In the genomic region with DNA sequence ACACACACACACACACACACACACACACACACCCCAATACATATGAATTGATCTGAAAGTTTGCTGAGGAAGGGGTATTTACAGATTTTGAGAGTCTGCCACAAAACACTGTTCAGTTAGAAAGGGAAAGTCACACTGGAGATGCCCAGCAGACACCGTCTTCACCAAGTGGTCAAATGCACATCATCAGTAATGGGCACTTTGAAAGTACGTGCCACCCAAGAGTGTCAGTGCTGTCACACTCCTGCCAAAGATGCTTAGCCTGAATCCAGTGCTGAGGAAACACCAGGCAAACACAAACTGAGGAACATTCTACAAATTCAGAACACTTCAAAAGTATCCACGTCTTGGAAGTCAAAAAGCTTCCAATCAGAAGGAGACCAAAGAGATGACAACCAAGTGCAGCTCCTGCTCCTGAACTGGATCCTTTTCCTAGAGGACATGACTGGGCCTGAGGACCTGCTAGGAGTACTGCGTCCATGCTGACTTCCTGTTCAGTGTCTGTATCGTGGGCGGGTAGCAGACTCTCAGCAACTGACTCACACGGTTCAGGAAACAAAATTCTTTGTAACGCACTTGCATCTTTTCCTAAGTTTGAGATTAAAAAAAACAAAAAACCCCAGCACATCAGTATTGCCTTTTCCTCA, we compare ENCODE assay signal across 8 cellular contexts. TPM values are rescaled to one million over a fixed set of nuclear protein-coding genes. Genes with fewer than 3 reads are reported as not detected.
A peak's percentile ranks its signal among the peaks of the same experiment; 100 is the strongest.
DNase-seq lines count a peak whose midpoint lies in the region; ATAC-seq, FAIRE-seq and TF ChIP-seq lines count a peak whose summit lies in the region.

No MANE protein-coding gene starts in this region.

- no peak for ATAC-seq in activated CD8-positive, alpha-beta T cell treated with anti-CD3 and anti-CD28 coated beads, Interleukin-2, amount 10 ng/mL, durations not matched to agents 7 days and 5 days
- no peak for ATAC-seq in HG02623 (IDR thresholded peaks at IDR 0.05; ENCODE audit: unreplicated experiment)

- TF ChIP-seq EP300 in ovary (IDR thresholded peaks at IDR 0.05), result no peak

- H3K27me3 ChIP-seq in ovary, result no peaks in the 10 kb centered on the region

- 41 to 61% (median 50%) methylated on average over 8 of the region's 8 CpGs for WGBS in ovary, 3 donors

- CTCF ChIA-PET in HEK293 (lab: Yijun Ruan, JAX), result interaction anchor here (0.6 kb wide), 2 partner anchors 32 to 122 kb away, joined by 3 to 5 read pairs; no protein-coding TSS in a partner anchor
- CTCF ChIA-PET in activated CD8-positive, alpha-beta T cell treated with anti-CD3 and anti-CD28 coated beads, Interleukin-2, amount 10 ng/mL, durations not matched to agents 7 days and 5 days (lab: Charles Lee), result no interaction called here

- peaks cover 39% of the 10 kb centered on the region for H3K36me3 Mint-ChIP-seq in activated CD8-positive, alpha-beta T cell treated with anti-CD3 and anti-CD28 coated beads, Interleukin-2, amount 10 ng/mL, durations not matched to agents 7 days and 5 days (ENCODE audit: low read depth)

- H3K4me1 ChIP-seq in HEK293 (ENCODE audit: control insufficient read depth, insufficient read depth, low read length), result no peaks in the 10 kb centered on the region
- H3K4me1 ChIP-seq in ovary (ENCODE audit: insufficient read depth), result peaks cover 2% of the 10 kb centered on the region

- no peak for DNase-seq in activated CD8-positive, alpha-beta T cell treated with anti-CD3 and anti-CD28 coated beads, Interleukin-2, amount 10 ng/mL, durations not matched to agents 7 days and 5 days
- DNase-seq in fibroblast of the aortic adventitia (ENCODE audit: low read depth), result peak; percentile 49
- peak in 2 of 3 donors; percentile 15 to 37 for DNase-seq in stimulated activated CD4-positive, alpha-beta T cell treated with anti-CD3 and anti-CD28 coated beads, Interleukin-12 subunit alpha, Interleukin-12 subunit beta, amount 100 ng/mL, for 48 hours (ENCODE audit: low read depth in 2 of 3, low spot score in 1 of 3)
- no peak for DNase-seq in D721Med (ENCODE audit: insufficient read length, low spot score)
- DNase-seq in ovary, result no peak
- no peak for DNase-seq in globus pallidus (ENCODE audit: low spot score)

- no peak overlapping the region for H3K4me3 ChIP-seq in HEK293 (ENCODE audit: low read depth, low read length)
- no peak overlapping the region for H3K4me3 ChIP-seq in fibroblast of the aortic adventitia (ENCODE audit: low read depth, low read length)
- no peak overlapping the region for H3K4me3 ChIP-seq in ovary

- no peaks in the 10 kb centered on the region for H3K9me3 Mint-ChIP-seq in activated CD8-positive, alpha-beta T cell treated with anti-CD3 and anti-CD28 coated beads, Interleukin-2, amount 10 ng/mL, durations not matched to agents 7 days and 5 days (ENCODE audit: insufficient read depth)

- intact Hi-C loops in ovary (cut with DNase I), result no loop called here

- TF ChIP-seq CTCF in HEK293 (tag by site-specific recombination; IDR thresholded peaks at IDR 0.05), result no peak
- TF ChIP-seq CTCF in fibroblast of the aortic adventitia (IDR thresholded peaks at IDR 0.05; ENCODE audit: insufficient read depth, low read length), result no peak
- no peak for TF ChIP-seq CTCF in D721Med (IDR thresholded peaks at IDR 0.05; ENCODE audit: insufficient read depth, missing control alignments)
- no peak for TF ChIP-seq CTCF in ovary (IDR thresholded peaks at IDR 0.05)

- TF ChIP-seq POLR2A in ovary (IDR thresholded peaks at IDR 0.05), result no peak

- H3K9me3 ChIP-seq in HEK293 (ENCODE audit: control insufficient read depth, insufficient read depth, low read depth, low read length) (no peaks in the 10 kb centered on the region), ovary (no peaks in the 10 kb centered on the region)

- no peak overlapping the region for H3K27ac ChIP-seq in HEK293 (ENCODE audit: extremely low read depth, low read depth, low read length)
- H3K27ac ChIP-seq in ovary, result no peak overlapping the region

- peak overlapping the region; percentile 22 for H3K27ac Mint-ChIP-seq in activated CD8-positive, alpha-beta T cell treated with anti-CD3 and anti-CD28 coated beads, Interleukin-2, amount 10 ng/mL, durations not matched to agents 7 days and 5 days

- no peak for FAIRE-seq in D721Med (lab: Jason Lieb, UNC)

- peaks cover 8% of the 10 kb centered on the region for H3K4me1 Mint-ChIP-seq in activated CD8-positive, alpha-beta T cell treated with anti-CD3 and anti-CD28 coated beads, Interleukin-2, amount 10 ng/mL, durations not matched to agents 7 days and 5 days (ENCODE audit: low read depth)

- H3K27me3 Mint-ChIP-seq in activated CD8-positive, alpha-beta T cell treated with anti-CD3 and anti-CD28 coated beads, Interleukin-2, amount 10 ng/mL, durations not matched to agents 7 days and 5 days (ENCODE audit: low read depth), result no peaks in the 10 kb centered on the region

- H3K4me3 Mint-ChIP-seq in activated CD8-positive, alpha-beta T cell treated with anti-CD3 and anti-CD28 coated beads, Interleukin-2, amount 10 ng/mL, durations not matched to agents 7 days and 5 days, result no peak overlapping the region

- POLR2A ChIA-PET in HEK293 (lab: Yijun Ruan, JAX), result interaction anchor here (1.1 kb wide), 1 partner anchor 12 kb away, joined by 3 read pairs; no protein-coding TSS in a partner anchor
- POLR2A ChIA-PET in activated CD8-positive, alpha-beta T cell treated with anti-CD3 and anti-CD28 coated beads, Interleukin-2, amount 10 ng/mL, durations not matched to agents 7 days and 5 days (lab: Charles Lee), result interaction anchor here (2.4 kb wide), 1 partner anchor 9 kb away, joined by 7 read pairs; no protein-coding TSS in a partner anchor

- H3K36me3 ChIP-seq in HEK293 (ENCODE audit: control insufficient read depth in 2 of 2, insufficient read depth in 1 of 2, low read length in 2 of 2), result peaks cover 21 to 88% of the 10 kb centered on the region in 2 experiments
- H3K36me3 ChIP-seq in ovary, result no peaks in the 10 kb centered on the region

TF ChIP-seq in HEK293, 187 proteins besides CTCF, POLR2A, EP300 and RAD21:
- TF ChIP-seq, protein P1, sequence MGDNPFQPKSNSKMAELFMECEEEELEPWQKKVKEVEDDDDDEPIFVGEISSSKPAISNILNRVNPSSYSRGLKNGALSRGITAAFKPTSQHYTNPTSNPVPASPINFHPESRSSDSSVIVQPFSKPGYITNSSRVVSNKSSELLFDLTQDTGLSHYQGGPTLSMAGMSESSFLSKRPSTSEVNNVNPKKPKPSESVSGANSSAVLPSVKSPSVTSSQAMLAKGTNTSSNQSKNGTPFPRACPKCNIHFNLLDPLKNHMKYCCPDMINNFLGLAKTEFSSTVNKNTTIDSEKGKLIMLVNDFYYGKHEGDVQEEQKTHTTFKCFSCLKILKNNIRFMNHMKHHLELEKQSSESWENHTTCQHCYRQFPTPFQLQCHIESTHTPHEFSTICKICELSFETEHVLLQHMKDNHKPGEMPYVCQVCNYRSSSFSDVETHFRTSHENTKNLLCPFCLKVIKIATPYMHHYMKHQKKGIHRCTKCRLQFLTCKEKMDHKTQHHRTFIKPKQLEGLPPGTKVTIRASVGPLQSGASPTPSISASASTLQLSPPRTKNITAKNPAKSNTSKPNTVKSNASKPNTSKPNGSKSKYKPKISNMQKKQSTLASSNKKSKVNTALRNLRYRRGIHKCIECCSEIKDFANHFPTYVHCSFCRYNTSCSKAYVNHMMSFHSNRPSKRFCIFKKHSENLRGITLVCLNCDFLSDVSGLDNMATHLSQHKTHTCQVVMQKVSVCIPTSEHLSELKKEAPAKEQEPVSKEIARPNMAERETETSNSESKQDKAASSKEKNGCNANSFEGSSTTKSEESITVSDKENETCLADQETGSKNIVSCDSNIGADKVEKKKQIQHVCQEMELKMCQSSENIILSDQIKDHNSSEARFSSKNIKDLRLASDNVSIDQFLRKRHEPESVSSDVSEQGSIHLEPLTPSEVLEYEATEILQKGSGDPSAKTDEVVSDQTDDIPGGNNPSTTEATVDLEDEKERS (tag by site-specific recombination; IDR thresholded peaks at IDR 0.05), result no peak
- TF ChIP-seq ZNF473 (tag by site-specific recombination; IDR thresholded peaks at IDR 0.05) (no peak), ZNF416 (tag by site-specific recombination; IDR thresholded peaks at IDR 0.05) (no peak), ZNF548 (tag by site-specific recombination; IDR thresholded peaks at IDR 0.05) (no peak), ZFHX2 (tag by site-specific recombination; conservative IDR thresholded peaks at IDR 0.05) (peak; percentile 38), ZNF10 (tag by site-specific recombination; IDR thresholded peaks at IDR 0.05) (no peak)
- TF ChIP-seq, protein P2, sequence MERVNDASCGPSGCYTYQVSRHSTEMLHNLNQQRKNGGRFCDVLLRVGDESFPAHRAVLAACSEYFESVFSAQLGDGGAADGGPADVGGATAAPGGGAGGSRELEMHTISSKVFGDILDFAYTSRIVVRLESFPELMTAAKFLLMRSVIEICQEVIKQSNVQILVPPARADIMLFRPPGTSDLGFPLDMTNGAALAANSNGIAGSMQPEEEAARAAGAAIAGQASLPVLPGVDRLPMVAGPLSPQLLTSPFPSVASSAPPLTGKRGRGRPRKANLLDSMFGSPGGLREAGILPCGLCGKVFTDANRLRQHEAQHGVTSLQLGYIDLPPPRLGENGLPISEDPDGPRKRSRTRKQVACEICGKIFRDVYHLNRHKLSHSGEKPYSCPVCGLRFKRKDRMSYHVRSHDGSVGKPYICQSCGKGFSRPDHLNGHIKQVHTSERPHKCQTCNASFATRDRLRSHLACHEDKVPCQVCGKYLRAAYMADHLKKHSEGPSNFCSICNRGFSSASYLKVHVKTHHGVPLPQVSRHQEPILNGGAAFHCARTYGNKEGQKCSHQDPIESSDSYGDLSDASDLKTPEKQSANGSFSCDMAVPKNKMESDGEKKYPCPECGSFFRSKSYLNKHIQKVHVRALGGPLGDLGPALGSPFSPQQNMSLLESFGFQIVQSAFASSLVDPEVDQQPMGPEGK (tag by site-specific recombination; IDR thresholded peaks at IDR 0.05), result no peak

RNA-seq across cellular contexts. Expression of a gene that starts 18.6 kb away (rescaled TPM):
- total RNA-seq in activated CD8-positive, alpha-beta T cell treated with anti-CD3 and anti-CD28 coated beads, Interleukin-2, amount 10 ng/mL, durations not matched to agents 7 days and 5 days, result 10 to 100 TPM; 83.5 to 88.9 TPM
- 120 and 154 TPM in 2 replicates for total RNA-seq in fibroblast of the aortic adventitia (ENCODE audit: low replicate concordance)
- 10 to 100 TPM; 32.3 to 79.0 (median 65.0) TPM for total RNA-seq in ovary
- polyA plus RNA-seq in ovary, result 100 to 1,000 TPM; 113 to 212 TPM

RNA-seq across cellular contexts. Expression of a gene that starts 56.8 kb away (rescaled TPM):
- 10 to 100 TPM; 22.1 to 23.5 TPM for total RNA-seq in activated CD8-positive, alpha-beta T cell treated with anti-CD3 and anti-CD28 coated beads, Interleukin-2, amount 10 ng/mL, durations not matched to agents 7 days and 5 days
- total RNA-seq in fibroblast of the aortic adventitia (ENCODE audit: low replicate concordance), result 11.2 and 21.0 TPM in 2 replicates
- total RNA-seq in ovary, result 10 to 100 TPM in 6 of 7 donors, 1 to 10 TPM in 1; 9.9 to 28.5 (median 16.3) TPM
- polyA plus RNA-seq in ovary, result 1 to 10 TPM; 7.7 to 9.3 TPM

Comparison
In these comparisons a context has a peak if more than half of its experiments do, and no peak if none do; other contexts are left out.
1. DNase-seq: peak in fibroblast of the aortic adventitia (single experiment) and stimulated activated CD4-positive, alpha-beta T cell treated with anti-CD3 and anti-CD28 coated beads, Interleukin-12 subunit alpha, Interleukin-12 subunit beta, amount 100 ng/mL, for 48 hours (2 of 3); none in activated CD8-positive, alpha-beta T cell treated with anti-CD3 and anti-CD28 coated beads, Interleukin-2, amount 10 ng/mL, durations not matched to agents 7 days and 5 days (single experiment), D721Med (single experiment), ovary (0 of 5) and globus pallidus (single experiment).